14 cellular contexts compared by ENCODE assay signal in the genomic region with DNA sequence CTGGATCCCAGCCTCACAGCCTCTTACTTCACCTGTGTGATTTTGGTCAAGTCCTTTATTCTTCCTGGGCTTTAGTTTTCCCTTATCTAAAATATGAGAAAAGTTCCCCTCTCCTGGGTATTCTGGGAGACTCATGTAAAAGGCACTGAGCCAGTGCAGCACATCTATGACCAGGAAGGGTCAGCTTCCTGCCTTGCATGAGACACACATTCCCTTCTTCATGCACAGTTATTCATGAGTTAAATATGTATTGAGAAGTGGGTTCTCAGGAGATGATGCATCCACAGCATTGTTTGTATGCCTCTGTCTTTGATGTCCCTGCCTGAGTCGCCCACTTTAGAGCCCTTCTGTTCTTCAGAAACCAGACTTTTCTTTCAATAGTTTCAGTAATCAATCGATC. TPM values are rescaled to one million over a fixed set of nuclear protein-coding genes. Genes with fewer than 3 reads are reported as not detected.
DNase-seq lines count a peak whose midpoint lies in the region; ATAC-seq, FAIRE-seq and TF ChIP-seq lines count a peak whose summit lies in the region.
"Had no signal": no experiment of that assay in that cellular context is flagged by ENCODE, and none has a peak within 500 bp of the region (broad histone marks: within the 10 kb centered on the region; RNA-seq: fewer than 3 reads in every experiment).

No MANE protein-coding gene starts in this region.

- H3K4me2 ChIP-seq in A549, result peak overlapping the region; percentile 35

- 61% methylated on average over 2 of the region's 2 CpGs for WGBS in A549 (ENCODE audit: missing lambda C conversion rate)
- 96 to 98% methylated on average over 2 of the region's 2 CpGs for WGBS in aorta, 2 donors

- no peak for TF ChIP-seq POLR2A in A549 (IDR thresholded peaks at IDR 0.05; ENCODE audit: low read length)

- intact Hi-C loops in aorta (cut with DNase I), result loop anchor here in 1 of 2 donors (5.0 to 10.0 kb wide), 2 partner anchors 35 to 203 kb away; a partner anchor contains a TSS

- TF ChIP-seq CTCF in A549 (IDR thresholded peaks at IDR 0.05), result no peak

- no peaks in the 10 kb centered on the region for H3K9me3 ChIP-seq in A549
- H3K9me3 ChIP-seq in aorta (ENCODE audit: control insufficient read depth, low read length), result no peaks in the 10 kb centered on the region
- H3K9me3 ChIP-seq: adrenal gland had no signal

- ATAC-seq in A549, result peak; percentile 8 to 12; a peak in 4 of 6 replicates
- no peak for ATAC-seq in aorta (ENCODE audit: low FRiP score)
- ATAC-seq in HG03354 (IDR thresholded peaks at IDR 0.05; ENCODE audit: poor library complexity, severe bottlenecking, unreplicated experiment), result no peak

- DNase-seq in A549 (ENCODE audit: low read depth in 1 of 2, low spot score in 1 of 2) (peak in 1 of 2 experiments; percentile 35), LHCN-M2 (ENCODE audit: low read depth) (peak; percentile 87), amniotic epithelial cell (ENCODE audit: low read depth) (peak; percentile 58), glomerular visceral epithelial cell (ENCODE audit: extremely low spot score) (peak; percentile 52), aorta (no peak), NK-92 (lab: John Stamatoyannopoulos, UW; ENCODE audit: unreplicated experiment) (no peak)
- DNase-seq in effector CD8-positive, alpha-beta T cell (lab: John Stamatoyannopoulos, UW), result no peak
- DNase-seq: activated T-cell treated with anti-CD3 and anti-CD28 coated beads, Interleukin-2, amount 50 U/mL, for 1 hour; cortex of kidney; H7; mesendoderm had no signal

- no peaks in the 10 kb centered on the region for H3K36me3 ChIP-seq in aorta (ENCODE audit: control insufficient read depth in 1 of 2, insufficient read depth in 2 of 2, low read length in 1 of 2)
- H3K36me3 ChIP-seq: adrenal gland had no signal

- POLR2A ChIA-PET in A549 (lab: Yijun Ruan, JAX), result no interaction called here

- CTCF ChIA-PET in A549 (lab: Yijun Ruan, JAX), result interaction anchor here (1.2 to 5.3 kb wide), 7 partner anchors 13 to 279 kb away, joined by 3 to 26 read pairs (median 6); no protein-coding TSS in a partner anchor

- H3K4me3 ChIP-seq in A549 (no peak overlapping the region), aorta (ENCODE audit: low read length in 2 of 2) (no peak overlapping the region)
- H3K4me3 ChIP-seq: adrenal gland had no signal

- H3K4me1 ChIP-seq in A549 (peaks cover 99% of the 10 kb centered on the region), aorta (ENCODE audit: control insufficient read depth in 1 of 2, insufficient read depth in 2 of 2, low read length in 2 of 2) (peaks cover 0 to 8% of the 10 kb centered on the region in 2 donors)

- peak overlapping the region; percentile 85 to 92 for H3K27ac ChIP-seq in A549
- H3K27ac ChIP-seq in aorta (ENCODE audit: low read depth in 1 of 2, low read length in 2 of 2), result no peak overlapping the region
- H3K27ac ChIP-seq: adrenal gland had no signal

- H3K27me3 ChIP-seq in aorta (ENCODE audit: control insufficient read depth in 1 of 2, insufficient read depth in 2 of 2, low read length in 1 of 2), result no peaks in the 10 kb centered on the region
- H3K27me3 ChIP-seq: adrenal gland had no signal

- FAIRE-seq in A549 (lab: Jason Lieb, UNC), result no peak

- TF ChIP-seq RAD21 in A549 (conservative IDR thresholded peaks at IDR 0.05 in 1 of 2, IDR thresholded peaks at IDR 0.05 in 1 of 2), result no peak

- no peak for TF ChIP-seq EP300 in A549 (IDR thresholded peaks at IDR 0.05)

TF ChIP-seq in A549, 52 proteins besides CTCF, POLR2A, EP300 and RAD21:
- TF ChIP-seq RARB (CRISPR knock-in tag; IDR thresholded peaks at IDR 0.05) (no peak), MYC (IDR thresholded peaks at IDR 0.05; ENCODE audit: borderline replicate concordance, low read length) (no peak), FOSL2 (IDR thresholded peaks at IDR 0.05) (no peak), FOSL2 (CRISPR knock-in tag; IDR thresholded peaks at IDR 0.05) (peak; percentile 46; the same call in 1 of the 2 replicates), CEBPB (IDR thresholded peaks at IDR 0.05) (no peak), CBX8 (IDR thresholded peaks at IDR 0.05) (no peak), PHF8 (IDR thresholded peaks at IDR 0.05; ENCODE audit: borderline replicate concordance, low read depth) (no peak), RCOR1 (IDR thresholded peaks at IDR 0.05; ENCODE audit: low read depth, low read length) (no peak)
- TF ChIP-seq, protein P1, sequence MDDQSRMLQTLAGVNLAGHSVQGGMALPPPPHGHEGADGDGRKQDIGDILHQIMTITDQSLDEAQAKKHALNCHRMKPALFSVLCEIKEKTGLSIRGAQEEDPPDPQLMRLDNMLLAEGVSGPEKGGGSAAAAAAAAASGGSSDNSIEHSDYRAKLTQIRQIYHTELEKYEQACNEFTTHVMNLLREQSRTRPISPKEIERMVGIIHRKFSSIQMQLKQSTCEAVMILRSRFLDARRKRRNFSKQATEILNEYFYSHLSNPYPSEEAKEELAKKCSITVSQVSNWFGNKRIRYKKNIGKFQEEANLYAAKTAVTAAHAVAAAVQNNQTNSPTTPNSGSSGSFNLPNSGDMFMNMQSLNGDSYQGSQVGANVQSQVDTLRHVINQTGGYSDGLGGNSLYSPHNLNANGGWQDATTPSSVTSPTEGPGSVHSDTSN (IDR thresholded peaks at IDR 0.05), result no peak
TF ChIP-seq in A549: peak in this region for 1.

RNA-seq across cellular contexts. Expression of a gene that starts 33.3 kb away (rescaled TPM):
- polyA plus RNA-seq in A549 (2011; rRNA removed) (59.5 and 61.4 TPM in 2 replicates), A549 (2017; fragmentation: RNase III; extraction: RNeasy Plus Mini Kit Qiagen cat#74134 plus additional on column Dnase treatment) (62.2 to 64.1 TPM (median 63.8 TPM) in 3 replicates), aorta (10 to 100 TPM in 1 of 2 donors, 1 to 10 TPM in 1; 3.0 to 11.3 TPM)
- polyA plus RNA-seq in A549 (2012; cell fraction: cytosol; rRNA removed), result 25.3 and 28.2 TPM in 2 replicates
- polyA plus RNA-seq in A549 (2012; cell fraction: nucleus; rRNA removed), result 61.4 and 73.8 TPM in 2 replicates
- 125 and 165 TPM in 2 replicates for polyA minus RNA-seq in A549 (2011; rRNA and poly(A)+ RNA removed)
- total RNA-seq in LHCN-M2 (2014; rRNA removed) (78.7 and 94.1 TPM in 2 replicates), aorta (10 to 100 TPM; 70.5 to 72.4 TPM)
- polyA plus RNA-seq in LHCN-M2 (2012), result 26.0 TPM
- total RNA-seq: T-helper 1 cell treated with Interleukin-12 subunit alpha and Interleukin-12 subunit beta and Interleukin-4 antibody, amounts not matched to agents 30 ng/mL and 1 ng/mL, for 36 hours had no signal

Comparison
In these comparisons a context has a peak if more than half of its experiments do, and no peak if none do; other contexts are left out.
1. ATAC-seq: peak in A549 (2 of 2); none in aorta (single experiment) and HG03354 (single experiment).
2. DNase-seq: peak in LHCN-M2 (single experiment), amniotic epithelial cell (single experiment) and glomerular visceral epithelial cell (single experiment); none in aorta (0 of 2), effector CD8-positive, alpha-beta T cell (single experiment) and NK-92 (single experiment).
3. H3K27ac ChIP-seq: peak in A549 (2 of 2); none in aorta (0 of 2).